8 cellular contexts compared by ENCODE assay signal in genomic region chr5:170434953-170435605, GRCh38. TPM values are rescaled to one million over a fixed set of nuclear protein-coding genes. Genes with fewer than 3 reads are reported as not detected.
DNase-seq lines count a peak whose midpoint lies in the region; ATAC-seq and TF ChIP-seq lines count a peak whose summit lies in the region.

No MANE protein-coding gene starts in this region.

- H3K4me1 ChIP-seq in RWPE2 (ENCODE audit: insufficient read depth, poor library complexity, severe bottlenecking) (no peaks in the 10 kb centered on the region), vagina (no peaks in the 10 kb centered on the region)

- H3K27ac ChIP-seq in RWPE2 (ENCODE audit: poor library complexity, severe bottlenecking) (no peak overlapping the region), vagina (no peak overlapping the region)

- no peak for TF ChIP-seq POLR2A in vagina (IDR thresholded peaks at IDR 0.05)

- ATAC-seq in GM18519 (IDR thresholded peaks at IDR 0.05; ENCODE audit: low FRiP score, unreplicated experiment) (peak; percentile 79), HG03378 (IDR thresholded peaks at IDR 0.05; ENCODE audit: unreplicated experiment) (peak; percentile 62), RWPE2 (ENCODE audit: low read depth) (peak; percentile 74), Right ventricle myocardium inferior (peak; percentile 85)

- H3K36me3 ChIP-seq in RWPE2 (ENCODE audit: low read depth) = no peaks in the 10 kb centered on the region
- no peaks in the 10 kb centered on the region for H3K36me3 ChIP-seq in vagina

- H3K4me3 ChIP-seq in RWPE2 (ENCODE audit: severe bottlenecking) (no peak overlapping the region), vagina (no peak overlapping the region)

- intact Hi-C loops in Right ventricle myocardium inferior (cut with DNase I) (loop anchor here (2.0 kb wide), 2 partner anchors 188 to 198 kb away; no protein-coding TSS in a partner anchor), vagina (cut with DNase I) (loop anchor here (5.0 kb wide), 1 partner anchor 192 kb away; no protein-coding TSS in a partner anchor)

- H3K9me3 Mint-ChIP-seq in activated naive CD4-positive, alpha-beta T cell treated with anti-CD3 and anti-CD28 coated beads, Interleukin-2, amount 10 ng/mL, durations not matched to agents 7 days and 5 days = no peaks in the 10 kb centered on the region

- H3K36me3 Mint-ChIP-seq in activated naive CD4-positive, alpha-beta T cell treated with anti-CD3 and anti-CD28 coated beads, Interleukin-2, amount 10 ng/mL, durations not matched to agents 7 days and 5 days = no peaks in the 10 kb centered on the region

- H3K4me3 Mint-ChIP-seq in activated naive CD4-positive, alpha-beta T cell treated with anti-CD3 and anti-CD28 coated beads, Interleukin-2, amount 10 ng/mL, durations not matched to agents 7 days and 5 days = no peak overlapping the region

- TF ChIP-seq CTCF in RWPE2 (IDR thresholded peaks at IDR 0.05; ENCODE audit: poor library complexity, severe bottlenecking) (peak; percentile 99), vagina (IDR thresholded peaks at IDR 0.05) (peak; percentile 86 to 89 (median 88))

- CTCF ChIA-PET in activated naive CD4-positive, alpha-beta T cell treated with anti-CD3 and anti-CD28 coated beads, Interleukin-2, amount 10 ng/mL, durations not matched to agents 7 days and 5 days (lab: Charles Lee) = interaction anchor here (0.6 to 6.3 kb wide), 26 partner anchors 8 to 334 kb away, joined by 3 to 115 read pairs (median 3); no protein-coding TSS in a partner anchor

- DNase-seq in AG08395 (ENCODE audit: low spot score) (peak; percentile 75), RWPE2 (ENCODE audit: low spot score) (no peak), Right ventricle myocardium inferior (ENCODE audit: missing footprints) (peak; percentile 80), pons (ENCODE audit: low spot score) (peak; percentile 48), vagina (ENCODE audit: extremely low spot score in 2 of 2) (no peak)
- DNase-seq in activated naive CD4-positive, alpha-beta T cell treated with anti-CD3 and anti-CD28 coated beads, Interleukin-2, amount 10 ng/mL, durations not matched to agents 7 days and 5 days = peak; percentile 69

- no peaks in the 10 kb centered on the region for H3K4me1 Mint-ChIP-seq in activated naive CD4-positive, alpha-beta T cell treated with anti-CD3 and anti-CD28 coated beads, Interleukin-2, amount 10 ng/mL, durations not matched to agents 7 days and 5 days

- no peak overlapping the region for H3K27ac Mint-ChIP-seq in activated naive CD4-positive, alpha-beta T cell treated with anti-CD3 and anti-CD28 coated beads, Interleukin-2, amount 10 ng/mL, durations not matched to agents 7 days and 5 days

- H3K9me3 ChIP-seq in RWPE2 (ENCODE audit: severe bottlenecking) (peaks cover 8% of the 10 kb centered on the region), vagina (no peaks in the 10 kb centered on the region)

- H3K27me3 Mint-ChIP-seq in activated naive CD4-positive, alpha-beta T cell treated with anti-CD3 and anti-CD28 coated beads, Interleukin-2, amount 10 ng/mL, durations not matched to agents 7 days and 5 days = peaks cover 34% of the 10 kb centered on the region

- H3K27me3 ChIP-seq in RWPE2 (ENCODE audit: insufficient read depth, poor library complexity, severe bottlenecking) (no peaks in the 10 kb centered on the region), vagina (no peaks in the 10 kb centered on the region)

RNA-seq across cellular contexts. Expression of gene KCNMB1, which starts 45.9 kb away (rescaled TPM):
- total RNA-seq in Right ventricle myocardium inferior (0.76 TPM), vagina (4.9 TPM)

Comparison
In these comparisons a context has a peak if more than half of its experiments do, and no peak if none do; other contexts are left out.
1. DNase-seq: peak in AG08395 (single experiment), activated naive CD4-positive, alpha-beta T cell treated with anti-CD3 and anti-CD28 coated beads, Interleukin-2, amount 10 ng/mL, durations not matched to agents 7 days and 5 days (single experiment), Right ventricle myocardium inferior (single experiment) and pons (single experiment); none in RWPE2 (single experiment) and vagina (0 of 2).
2. Peak in every context shown above with its lines, with median percentiles within 50 percentile points of each other: ATAC-seq.